In genomic region chr11:1939006-1939626, GRCh38 we compare ENCODE assay signal across 2 cellular contexts.
TF ChIP-seq lines count a peak whose summit lies in the region.

No MANE protein-coding gene starts in this region.

TF ChIP-seq in SK-N-SH, 30 proteins besides CTCF, POLR2A, EP300 and RAD21 (continued from another document):
- TF ChIP-seq PBX3 (IDR thresholded peaks at IDR 0.05) (no peak), ELF1 (IDR thresholded peaks at IDR 0.05) (no peak)

TF ChIP-seq in SK-N-SH treated with all-trans-retinoic acid at 6 μM for 48 hours, 23 proteins besides CTCF, POLR2A, EP300 and RAD21 (continued from another document):
- TF ChIP-seq, protein P1, sequence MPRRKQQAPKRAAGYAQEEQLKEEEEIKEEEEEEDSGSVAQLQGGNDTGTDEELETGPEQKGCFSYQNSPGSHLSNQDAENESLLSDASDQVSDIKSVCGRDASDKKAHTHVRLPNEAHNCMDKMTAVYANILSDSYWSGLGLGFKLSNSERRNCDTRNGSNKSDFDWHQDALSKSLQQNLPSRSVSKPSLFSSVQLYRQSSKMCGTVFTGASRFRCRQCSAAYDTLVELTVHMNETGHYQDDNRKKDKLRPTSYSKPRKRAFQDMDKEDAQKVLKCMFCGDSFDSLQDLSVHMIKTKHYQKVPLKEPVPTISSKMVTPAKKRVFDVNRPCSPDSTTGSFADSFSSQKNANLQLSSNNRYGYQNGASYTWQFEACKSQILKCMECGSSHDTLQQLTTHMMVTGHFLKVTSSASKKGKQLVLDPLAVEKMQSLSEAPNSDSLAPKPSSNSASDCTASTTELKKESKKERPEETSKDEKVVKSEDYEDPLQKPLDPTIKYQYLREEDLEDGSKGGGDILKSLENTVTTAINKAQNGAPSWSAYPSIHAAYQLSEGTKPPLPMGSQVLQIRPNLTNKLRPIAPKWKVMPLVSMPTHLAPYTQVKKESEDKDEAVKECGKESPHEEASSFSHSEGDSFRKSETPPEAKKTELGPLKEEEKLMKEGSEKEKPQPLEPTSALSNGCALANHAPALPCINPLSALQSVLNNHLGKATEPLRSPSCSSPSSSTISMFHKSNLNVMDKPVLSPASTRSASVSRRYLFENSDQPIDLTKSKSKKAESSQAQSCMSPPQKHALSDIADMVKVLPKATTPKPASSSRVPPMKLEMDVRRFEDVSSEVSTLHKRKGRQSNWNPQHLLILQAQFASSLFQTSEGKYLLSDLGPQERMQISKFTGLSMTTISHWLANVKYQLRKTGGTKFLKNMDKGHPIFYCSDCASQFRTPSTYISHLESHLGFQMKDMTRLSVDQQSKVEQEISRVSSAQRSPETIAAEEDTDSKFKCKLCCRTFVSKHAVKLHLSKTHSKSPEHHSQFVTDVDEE (CRISPR knock-in tag; IDR thresholded peaks at IDR 0.05), result no peak
- TF ChIP-seq ZC3H10 (CRISPR knock-in tag; IDR thresholded peaks at IDR 0.05) (no peak), TOX (CRISPR knock-in tag; IDR thresholded peaks at IDR 0.05; ENCODE audit: borderline replicate concordance) (no peak), ZNF70 (CRISPR knock-in tag; IDR thresholded peaks at IDR 0.05) (no peak), TCF4 (CRISPR knock-in tag; IDR thresholded peaks at IDR 0.05; ENCODE audit: borderline replicate concordance) (no peak), ZFP3 (CRISPR knock-in tag; IDR thresholded peaks at IDR 0.05) (no peak), CSDC2 (CRISPR knock-in tag; IDR thresholded peaks at IDR 0.05) (no peak)
